In genomic region chr14:96029089-96029650, GRCh38 we compare ENCODE assay signal across 26 cellular contexts. TPM values are rescaled to one million over a fixed set of nuclear protein-coding genes. Genes with fewer than 3 reads are reported as not detected.
"Had no signal": no experiment of that assay in that cellular context is flagged by ENCODE, and none has a peak within 500 bp of the region (broad histone marks: within the 10 kb centered on the region; RNA-seq: fewer than 3 reads in every experiment).

No MANE protein-coding gene starts in this region.

- H3K27ac ChIP-seq: cardiac muscle cell, epithelial cell of prostate, esophagus squamous epithelium, pancreas had no signal

- H3K9me3 ChIP-seq: esophagus squamous epithelium, pancreas had no signal

- DNase-seq: cerebellar nuclear complex; effector memory CD8-positive, alpha-beta T cell; esophagus squamous epithelium; foreskin fibroblast; immature natural killer cell; left cardiac atrium; left ventricle myocardium superior; occipital lobe; pancreas; right cardiac atrium; stimulated activated CD4-positive, alpha-beta T cell treated with anti-CD3 and anti-CD28 coated beads, Interleukin-4, amount 100 ng/mL, for 1 hour; stimulated activated CD8-positive, alpha-beta memory T cell treated with anti-CD3 and anti-CD28 coated beads, Interleukin-4, amount 100 ng/mL, for 48 hours; stimulated activated naive CD8-positive, alpha-beta T cell treated with anti-CD3 and anti-CD28 coated beads, Interleukin-15, amount 100 ng/mL, for 72 hours; substantia nigra had no signal

- H3K4me3 Mint-ChIP-seq: dendritic cell treated with granulocyte-macrophage colony-stimulating factor and Interleukin-4, amounts not matched to agents 40 ng/mL and 50 ng/mL, for 4 days; effector memory CD8-positive, alpha-beta T cell; immature natural killer cell; memory B cell; mesothelial cell of epicardium; natural killer cell treated with Interleukin-12 subunit alpha and Interleukin-12 subunit beta and Interleukin-15 and Interleukin-18, amount 100 ng/mL, for 72 hours; stimulated activated memory B cell treated with anti-CD40 and anti-IgM and Interleukin-4, amounts not matched to agents 10 μg/mL and 1 μg/mL and 100 μg/mL, for 72 hours; stimulated activated naive CD8-positive, alpha-beta T cell treated with anti-CD3 and anti-CD28 coated beads, Interleukin-15, amount 100 ng/mL, for 72 hours; type B pancreatic cell had no signal

- H3K27ac Mint-ChIP-seq: dendritic cell treated with granulocyte-macrophage colony-stimulating factor and Interleukin-4, amounts not matched to agents 40 ng/mL and 50 ng/mL, for 4 days; effector memory CD8-positive, alpha-beta T cell; immature natural killer cell; memory B cell; mesothelial cell of epicardium; natural killer cell treated with Interleukin-12 subunit alpha and Interleukin-12 subunit beta and Interleukin-15 and Interleukin-18, amount 100 ng/mL, for 72 hours; progenitor cell of endocrine pancreas; stimulated activated memory B cell treated with anti-CD40 and anti-IgM and Interleukin-4, amounts not matched to agents 10 μg/mL and 1 μg/mL and 100 μg/mL, for 72 hours; stimulated activated naive CD8-positive, alpha-beta T cell treated with anti-CD3 and anti-CD28 coated beads, Interleukin-15, amount 100 ng/mL, for 72 hours; type B pancreatic cell had no signal

- FAIRE-seq: colon, keratinocyte, pancreas had no signal

- H3K9me3 Mint-ChIP-seq: dendritic cell treated with granulocyte-macrophage colony-stimulating factor and Interleukin-4, amounts not matched to agents 40 ng/mL and 50 ng/mL, for 4 days; effector memory CD8-positive, alpha-beta T cell; immature natural killer cell; mesothelial cell of epicardium; natural killer cell treated with Interleukin-12 subunit alpha and Interleukin-12 subunit beta and Interleukin-15 and Interleukin-18, amount 100 ng/mL, for 72 hours; stimulated activated memory B cell treated with anti-CD40 and anti-IgM and Interleukin-4, amounts not matched to agents 10 μg/mL and 1 μg/mL and 100 μg/mL, for 72 hours; stimulated activated naive CD8-positive, alpha-beta T cell treated with anti-CD3 and anti-CD28 coated beads, Interleukin-15, amount 100 ng/mL, for 72 hours; type B pancreatic cell had no signal

- H3K36me3 ChIP-seq: cardiac muscle cell, esophagus squamous epithelium, pancreas had no signal

- H3K4me1 ChIP-seq: pancreas had no signal

- H3K27me3 ChIP-seq: cardiac muscle cell, esophagus squamous epithelium, pancreas had no signal

- H3K4me3 ChIP-seq: cardiac muscle cell, esophagus squamous epithelium, pancreas, smooth muscle cell had no signal

- H3K4me1 Mint-ChIP-seq: immature natural killer cell; memory B cell; mesothelial cell of epicardium; stimulated activated memory B cell treated with anti-CD40 and anti-IgM and Interleukin-4, amounts not matched to agents 10 μg/mL and 1 μg/mL and 100 μg/mL, for 72 hours had no signal

- H3K36me3 Mint-ChIP-seq: immature natural killer cell; memory B cell; mesothelial cell of epicardium; natural killer cell treated with Interleukin-12 subunit alpha and Interleukin-12 subunit beta and Interleukin-15 and Interleukin-18, amount 100 ng/mL, for 72 hours; stimulated activated memory B cell treated with anti-CD40 and anti-IgM and Interleukin-4, amounts not matched to agents 10 μg/mL and 1 μg/mL and 100 μg/mL, for 72 hours; type B pancreatic cell had no signal

- ATAC-seq: effector memory CD8-positive, alpha-beta T cell; left cardiac atrium; left ventricle myocardium superior; natural killer cell treated with Interleukin-12 subunit alpha and Interleukin-12 subunit beta and Interleukin-15 and Interleukin-18, amount 100 ng/mL, for 72 hours; pancreas; right cardiac atrium; stimulated activated memory B cell treated with anti-CD40 and anti-IgM and Interleukin-4, amounts not matched to agents 10 μg/mL and 1 μg/mL and 100 μg/mL, for 72 hours; stimulated activated naive CD8-positive, alpha-beta T cell treated with anti-CD3 and anti-CD28 coated beads, Interleukin-15, amount 100 ng/mL, for 72 hours had no signal

RNA-seq across cellular contexts. Expression of gene C14orf132, which starts 10.0 kb away (rescaled TPM):
- total RNA-seq: natural killer cell treated with Interleukin-12 subunit alpha and Interleukin-12 subunit beta and Interleukin-15 and Interleukin-18, amount 100 ng/mL, for 72 hours had no signal
- polyA plus RNA-seq: immature natural killer cell had no signal
